ENCODE assay signal across 22 cellular contexts in the genomic region with DNA sequence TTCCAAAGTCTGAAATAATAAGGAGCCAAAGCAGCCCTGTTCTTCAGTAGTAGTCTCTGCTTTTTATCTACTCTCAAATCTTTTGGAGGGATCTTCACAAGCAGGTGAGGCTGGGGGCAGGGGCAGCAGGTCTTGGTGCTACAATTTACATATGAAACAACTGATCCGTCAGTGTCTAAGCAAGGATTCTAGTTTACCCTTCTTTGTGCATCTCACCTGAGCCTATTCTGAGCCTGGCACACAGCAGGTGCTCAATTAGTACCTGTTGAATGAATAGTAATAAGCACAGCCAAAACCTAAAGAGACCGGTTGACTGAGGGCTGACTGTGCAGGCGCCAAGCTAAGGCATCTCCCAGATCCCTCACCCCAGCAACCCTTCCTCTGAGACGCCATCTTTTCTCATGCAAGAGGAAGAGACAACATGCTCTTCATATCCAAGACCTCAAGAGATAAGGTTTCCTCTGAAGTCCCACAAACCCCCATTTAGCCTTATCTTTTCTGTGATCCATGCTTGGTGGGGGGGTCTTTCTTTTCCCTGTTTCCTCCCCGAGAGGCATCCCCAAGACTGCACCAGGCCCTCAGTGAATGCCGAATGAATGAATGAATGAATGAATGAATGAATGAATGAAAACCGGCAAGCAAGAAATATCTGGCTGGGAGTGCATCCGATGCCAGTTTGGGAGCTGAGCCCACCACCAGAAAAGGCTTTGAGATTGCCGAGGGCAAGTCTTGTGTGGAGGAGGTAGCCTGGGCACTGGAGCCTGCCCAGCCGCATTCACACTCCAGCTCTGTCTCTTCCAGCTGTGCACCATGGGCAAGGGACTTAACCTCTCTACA. TPM values are rescaled to one million over a fixed set of nuclear protein-coding genes. Genes with fewer than 3 reads are reported as not detected.
A peak's percentile ranks its signal among the peaks of the same experiment; 100 is the strongest.
DNase-seq lines count a peak whose midpoint lies in the region; ATAC-seq and TF ChIP-seq lines count a peak whose summit lies in the region.
"Had no signal": no experiment of that assay in that cellular context is flagged by ENCODE, and none has a peak within 500 bp of the region (broad histone marks: within the 10 kb centered on the region; RNA-seq: fewer than 3 reads in every experiment).

No MANE protein-coding gene starts in this region.

- ATAC-seq in activated CD4-positive, CD25-positive, alpha-beta regulatory T cell treated with anti-CD3 and anti-CD28 coated beads, Interleukin-2, amount 50 U/mL, for 24 hours = no peak
- ATAC-seq: Panc1, SK-N-SH treated with all-trans-retinoic acid at 6 μM for 48 hours had no signal

- H3K36me3 ChIP-seq in HEK293 (ENCODE audit: control insufficient read depth in 2 of 2, insufficient read depth in 1 of 2, low read length in 2 of 2) (no peaks in the 10 kb centered on the region), OCI-LY7 (ENCODE audit: insufficient read depth, low read length) (peaks cover 3% of the 10 kb centered on the region; the same call in 1 of the 2 replicates), tibial artery (no peaks in the 10 kb centered on the region), ascending aorta (no peaks in the 10 kb centered on the region)
- H3K36me3 ChIP-seq: BLaER1, HAP-1 had no signal

- H3K36me3 Mint-ChIP-seq in glutamatergic neuron (ENCODE audit: unreplicated experiment) = no peaks in the 10 kb centered on the region
- H3K36me3 Mint-ChIP-seq: CD4-positive, alpha-beta memory T cell had no signal

- H3K4me1 Mint-ChIP-seq in glutamatergic neuron (ENCODE audit: low read depth, unreplicated experiment) = peaks cover 26% of the 10 kb centered on the region

- peak overlapping the region; percentile 20 for H3K4me3 Mint-ChIP-seq in glutamatergic neuron (ENCODE audit: unreplicated experiment)
- H3K4me3 Mint-ChIP-seq: CD4-positive, alpha-beta memory T cell had no signal

- CTCF ChIA-PET in HEK293 (lab: Yijun Ruan, JAX) (no interaction called here), OCI-LY7 (lab: Charles Lee; ENCODE audit: unreplicated experiment) (no interaction called here)

- peaks cover 17% of the 10 kb centered on the region for H3K79me2 ChIP-seq in OCI-LY7 (ENCODE audit: insufficient read depth, low read depth, low read length)

- intact Hi-C loops in OCI-LY7 (cut with micrococcal nuclease; ENCODE audit: unreplicated experiment) (no loop called here), tibial artery (cut with DNase I; ENCODE audit: low total_unique reads) (no loop called here), ascending aorta (cut with DNase I) (no loop called here)

- H3K9me3 ChIP-seq in HEK293 (ENCODE audit: control insufficient read depth, insufficient read depth, low read depth, low read length) = no peaks in the 10 kb centered on the region
- no peaks in the 10 kb centered on the region for H3K9me3 ChIP-seq in OCI-LY7 (ENCODE audit: low read length)
- H3K9me3 ChIP-seq in tibial artery = no peaks in the 10 kb centered on the region
- H3K9me3 ChIP-seq in ascending aorta = no peaks in the 10 kb centered on the region
- H3K9me3 ChIP-seq: HAP-1 had no signal

- POLR2A ChIA-PET in HEK293 (lab: Yijun Ruan, JAX) = no interaction called here
- POLR2A ChIA-PET in OCI-LY7 (lab: Charles Lee) = interaction anchor here (0.6 kb wide), 1 partner anchor 585 kb away, joined by 4 read pairs; no protein-coding TSS in a partner anchor

- H3K9me2 ChIP-seq in OCI-LY7 (ENCODE audit: insufficient read depth, low read length) = no peaks in the 10 kb centered on the region

- peaks cover 15% of the 10 kb centered on the region for H3K27me3 Mint-ChIP-seq in glutamatergic neuron (ENCODE audit: unreplicated experiment)

- DNase-seq in OCI-LY7 (ENCODE audit: low spot score) (no peak), glutamatergic neuron (no peak), tibial artery (no peak), ascending aorta (ENCODE audit: low spot score in 2 of 2) (no peak), SIG-M5 treated with dmso at 0.1 percent for 504 hours (lab: John Stamatoyannopoulos, UW; ENCODE audit: unreplicated experiment) (no peak)
- DNase-seq: CD4-positive, alpha-beta memory T cell; DMS153; GF-D8; KG1; NCI-H1105 treated with DMSO at 0.1 percent for 48 hours; NCI-H2029 treated with DMSO at 0.1 percent for 48 hours; NCI-H226; NCI-H510A treated with DMSO at 0.1 percent for 48 hours; NCI-H748 treated with DMSO at 0.1 percent for 48 hours; SIG-M5 had no signal

- no TSS peak for BruUV-seq in OCI-LY7 (replicated peaks; lab: Mats Ljungman, UMichigan)

- peak overlapping the region; percentile 83; the same call in 1 of the 2 replicates for H3K4me2 ChIP-seq in OCI-LY7 (ENCODE audit: low read length)

- H4K20me1 ChIP-seq in OCI-LY7 (ENCODE audit: insufficient read depth, low read length) = no peaks in the 10 kb centered on the region

- H3K27ac ChIP-seq in HEK293 (ENCODE audit: extremely low read depth, low read depth, low read length) = no peak overlapping the region
- no peak overlapping the region for H3K27ac ChIP-seq in OCI-LY7 (ENCODE audit: low read depth, low read length, poor library complexity, severe bottlenecking)
- no peak overlapping the region for H3K27ac ChIP-seq in tibial artery
- no peak overlapping the region for H3K27ac ChIP-seq in ascending aorta
- H3K27ac ChIP-seq: BLaER1 had no signal

- no peak overlapping the region for H3K4me3 ChIP-seq in HEK293 (ENCODE audit: low read depth, low read length)
- H3K4me3 ChIP-seq in OCI-LY7 (ENCODE audit: low read depth, low read length, poor library complexity, severe bottlenecking) = no peak overlapping the region
- no peak overlapping the region for H3K4me3 ChIP-seq in tibial artery
- no peak overlapping the region for H3K4me3 ChIP-seq in ascending aorta
- H3K4me3 ChIP-seq: BLaER1, HAP-1 had no signal

- H3K27me3 ChIP-seq in tibial artery (peaks cover 0 to 75% of the 10 kb centered on the region in 2 donors), ascending aorta (no peaks in the 10 kb centered on the region)

- H2AFZ ChIP-seq in OCI-LY7 (ENCODE audit: low read length) = no peak overlapping the region

- TF ChIP-seq CTCF in HEK293 (tag by site-specific recombination; IDR thresholded peaks at IDR 0.05) (no peak), OCI-LY7 (conservative IDR thresholded peaks at IDR 0.05; ENCODE audit: low read length) (no peak), glutamatergic neuron (IDR thresholded peaks at IDR 0.05; ENCODE audit: partially characterized antibody, unreplicated experiment) (no peak), subcutaneous adipose tissue (IDR thresholded peaks at IDR 0.05; ENCODE audit: low read depth) (peak; percentile 90), tibial artery (IDR thresholded peaks at IDR 0.05) (no peak), ascending aorta (IDR thresholded peaks at IDR 0.05) (no peak)

- H3K4me1 ChIP-seq in HEK293 (ENCODE audit: control insufficient read depth, insufficient read depth, low read length) = 0 out of 2 replicates have a peak, but pooled peaks cover 2% of the 10 kb centered on the region
- peaks cover 77% of the 10 kb centered on the region for H3K4me1 ChIP-seq in OCI-LY7 (ENCODE audit: insufficient read depth, low read length, poor library complexity, severe bottlenecking)
- peaks cover 0 to 23% (median 7%) of the 10 kb centered on the region in 4 donors for H3K4me1 ChIP-seq in tibial artery
- H3K4me1 ChIP-seq in ascending aorta = no peaks in the 10 kb centered on the region
- H3K4me1 ChIP-seq: HAP-1 had no signal

- H3K9me3 Mint-ChIP-seq in glutamatergic neuron (ENCODE audit: unreplicated experiment) = peaks cover 5% of the 10 kb centered on the region

- H3K27ac Mint-ChIP-seq in glutamatergic neuron (ENCODE audit: unreplicated experiment) = no peak overlapping the region
- H3K27ac Mint-ChIP-seq: CD4-positive, alpha-beta memory T cell had no signal

TF ChIP-seq in HEK293, 187 proteins besides CTCF, POLR2A, EP300 and RAD21:
- TF ChIP-seq ZBTB48 (tag by site-specific recombination; IDR thresholded peaks at IDR 0.05) (no peak), SCRT1 (tag by site-specific recombination; IDR thresholded peaks at IDR 0.05; ENCODE audit: borderline replicate concordance) (peak; percentile 84), HOXA7 (CRISPR knock-in tag; IDR thresholded peaks at IDR 0.05; ENCODE audit: borderline replicate concordance) (no peak), ZNF664 (tag by site-specific recombination; IDR thresholded peaks at IDR 0.05) (peak; percentile 76; the same call in 1 of the 2 replicates), ZNF670 (tag by site-specific recombination; IDR thresholded peaks at IDR 0.05; ENCODE audit: low read depth) (no peak), SCRT2 (tag by site-specific recombination; IDR thresholded peaks at IDR 0.05) (peak; percentile 90)
- TF ChIP-seq, protein P1, sequence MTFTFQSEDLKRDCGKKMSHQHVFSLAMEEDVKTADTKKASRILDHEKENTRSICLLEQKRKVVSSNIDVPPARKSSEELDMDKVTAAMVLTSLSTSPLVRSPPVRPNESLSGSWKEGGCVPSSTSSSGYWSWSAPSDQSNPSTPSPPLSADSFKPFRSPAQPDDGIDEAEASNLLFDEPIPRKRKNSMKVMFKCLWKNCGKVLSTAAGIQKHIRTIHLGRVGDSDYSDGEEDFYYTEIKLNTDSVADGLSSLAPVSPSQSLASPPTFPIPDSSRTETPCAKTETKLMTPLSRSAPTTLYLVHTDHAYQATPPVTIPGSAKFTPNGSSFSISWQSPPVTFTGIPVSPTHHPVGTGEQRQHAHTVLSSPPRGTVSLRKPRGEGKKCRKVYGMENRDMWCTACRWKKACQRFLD (tag by site-specific recombination; IDR thresholded peaks at IDR 0.05) = no peak

RNA-seq across cellular contexts. Expression of a gene that starts 2.9 kb away (rescaled TPM):
- total RNA-seq in OCI-LY7 (2014; rRNA removed; shearing (Covaris generic)) = 72.2 and 94.2 TPM in 2 replicates
- total RNA-seq in OCI-LY7 (2022) = 2.2 and 3.7 TPM in 2 replicates
- 8.7 TPM for total RNA-seq in glutamatergic neuron (ENCODE audit: unreplicated experiment)
- under 1 TPM in 2 of 4 donors, not detected in 2; 0.44 to 0.82 TPM for total RNA-seq in subcutaneous adipose tissue
- total RNA-seq in ascending aorta = not detected
- total RNA-seq: CD4-positive, alpha-beta memory T cell had no signal
